1 cellular context compared by ENCODE assay signal in the genomic region with DNA sequence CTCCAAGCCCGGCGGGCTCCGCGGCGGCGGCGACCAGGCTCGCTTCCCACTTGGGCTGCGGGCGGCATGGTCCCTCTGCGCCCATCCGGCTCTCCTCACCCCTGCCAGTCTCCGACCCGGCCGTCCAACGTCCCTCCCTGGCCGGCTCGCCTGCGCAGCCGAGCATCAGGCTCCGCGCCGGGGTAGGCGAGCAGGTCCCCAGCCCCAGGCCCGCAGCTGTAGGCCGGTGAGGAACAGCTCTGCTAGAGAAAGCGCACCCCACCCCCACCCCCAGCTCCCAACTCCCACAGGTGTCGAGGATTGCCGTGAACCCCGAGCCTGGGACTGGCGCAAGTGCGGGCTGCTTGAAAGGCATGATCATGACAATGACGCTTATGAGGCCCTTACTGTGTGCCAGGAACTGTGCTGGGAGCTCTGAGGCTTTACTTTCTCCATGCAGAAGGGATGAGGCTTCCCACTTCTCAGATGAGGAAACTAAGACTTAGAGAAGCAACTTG.
TF ChIP-seq lines count a peak whose summit lies in the region.

No MANE protein-coding gene starts in this region.

TF ChIP-seq in H1, 55 proteins besides CTCF, POLR2A, EP300 and RAD21:
- no peak for TF ChIP-seq HDAC2 (IDR thresholded peaks at IDR 0.05; ENCODE audit: borderline replicate concordance in 1 of 2, low read depth in 2 of 2, low read length in 2 of 2)
- peak; percentile 93 for TF ChIP-seq RNF2 (IDR thresholded peaks at IDR 0.05; ENCODE audit: borderline replicate concordance, low read depth, low read length, missing control alignments, poor library complexity, severe bottlenecking)
- TF ChIP-seq SUZ12 (IDR thresholded peaks at IDR 0.05; ENCODE audit: low read length): peak; percentile 93
- TF ChIP-seq CBX8 (IDR thresholded peaks at IDR 0.05; ENCODE audit: borderline replicate concordance, low read depth, low read length): 0 out of 2 replicates have a peak, but pooled peaks have one; percentile 29
- peak; percentile 91 for TF ChIP-seq EZH2 (IDR thresholded peaks at IDR 0.05; ENCODE audit: low read depth, low read length, severe bottlenecking)
- TF ChIP-seq RFX5 (IDR thresholded peaks at IDR 0.05; ENCODE audit: borderline replicate concordance, low read depth, low read length): no peak
- TF ChIP-seq TBP (IDR thresholded peaks at IDR 0.05; ENCODE audit: low read depth, low read length): no peak
- no peak for TF ChIP-seq KDM4A (IDR thresholded peaks at IDR 0.05; ENCODE audit: low read depth, low read length, severe bottlenecking)
- no peak for TF ChIP-seq TAF7 (optimal IDR thresholded peaks at IDR 0.05; ENCODE audit: borderline replicate concordance, low read depth, low read length)
- TF ChIP-seq MAFK (IDR thresholded peaks at IDR 0.05; ENCODE audit: low read depth, low read length): no peak
- TF ChIP-seq CHD1 (IDR thresholded peaks at IDR 0.05; ENCODE audit: low read depth, low read length): no peak
- no peak for TF ChIP-seq EGR1 (IDR thresholded peaks at IDR 0.05; ENCODE audit: borderline replicate concordance, low read depth, low read length)
- TF ChIP-seq RBBP5 (IDR thresholded peaks at IDR 0.05; ENCODE audit: borderline replicate concordance, low read depth, low read length): no peak
- no peak for TF ChIP-seq ZNF274 (IDR thresholded peaks at IDR 0.05; ENCODE audit: borderline replicate concordance, extremely low read depth, low read length)
- TF ChIP-seq CEBPB (IDR thresholded peaks at IDR 0.05; ENCODE audit: low read depth, low read length): no peak
- no peak for TF ChIP-seq SIX5 (IDR thresholded peaks at IDR 0.05; ENCODE audit: low read depth, low read length)
- TF ChIP-seq CTBP2 (IDR thresholded peaks at IDR 0.05; ENCODE audit: borderline replicate concordance, insufficient read depth, insufficient read length, low read length): no peak
- TF ChIP-seq POLR2AphosphoS5 (IDR thresholded peaks at IDR 0.05; ENCODE audit: low read depth, low read length): no peak
- TF ChIP-seq KDM1A (IDR thresholded peaks at IDR 0.05; ENCODE audit: borderline replicate concordance, low read length): 0 out of 2 replicates have a peak, but pooled peaks have one; percentile 16
- TF ChIP-seq TEAD4 (IDR thresholded peaks at IDR 0.05; ENCODE audit: low read depth, low read length): no peak
- TF ChIP-seq SIN3A (conservative IDR thresholded peaks at IDR 0.05 in 1 of 2, IDR thresholded peaks at IDR 0.05 in 1 of 2; ENCODE audit: low read depth in 1 of 2, low read length in 2 of 2): no peak
- TF ChIP-seq SP2 (IDR thresholded peaks at IDR 0.05; ENCODE audit: low read length): no peak
- no peak for TF ChIP-seq SP1 (IDR thresholded peaks at IDR 0.05; ENCODE audit: low read depth, low read length)
- TF ChIP-seq HDAC6 (IDR thresholded peaks at IDR 0.05; ENCODE audit: low read depth, low read length): no peak
